Comparison of ENCODE assay signal across 1 cellular context in the genomic region with DNA sequence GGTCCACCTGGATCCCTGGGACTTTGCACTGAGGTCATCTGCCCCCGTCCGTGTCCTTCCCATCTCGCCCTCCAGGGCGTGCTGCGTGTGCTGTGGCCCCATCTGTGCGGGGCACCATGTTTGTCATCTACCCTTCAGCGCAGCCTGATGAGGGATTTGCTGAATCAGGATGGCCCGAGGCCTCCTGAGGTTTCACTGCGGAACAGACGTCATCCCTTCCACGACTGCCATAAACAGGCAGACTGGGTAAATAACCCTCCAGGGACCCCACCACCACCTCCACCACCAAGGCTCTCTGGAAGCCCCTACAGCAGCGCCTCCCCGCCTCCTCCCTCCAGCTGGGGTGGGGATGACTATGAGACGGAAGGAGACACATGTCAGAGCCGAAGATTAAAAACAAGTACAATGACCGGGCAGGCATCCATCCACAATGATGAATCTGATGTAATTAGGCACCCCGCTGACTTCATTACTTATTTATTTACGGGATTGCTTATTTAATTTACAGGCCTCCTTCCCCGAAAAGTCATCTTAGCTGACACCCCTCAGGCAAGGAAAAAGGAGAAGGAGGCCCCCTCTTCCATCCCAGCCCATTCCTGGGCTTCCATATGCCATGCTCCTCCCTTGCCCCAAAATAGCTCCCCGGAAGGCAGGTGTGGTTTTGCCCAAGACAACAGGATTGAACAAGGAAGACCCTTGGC.
TF ChIP-seq lines count a peak whose summit lies in the region.

No MANE protein-coding gene starts in this region.

TF ChIP-seq in HCT116, 20 proteins besides CTCF, POLR2A, EP300 and RAD21 (continued from another document):
- TF ChIP-seq, protein P1, sequence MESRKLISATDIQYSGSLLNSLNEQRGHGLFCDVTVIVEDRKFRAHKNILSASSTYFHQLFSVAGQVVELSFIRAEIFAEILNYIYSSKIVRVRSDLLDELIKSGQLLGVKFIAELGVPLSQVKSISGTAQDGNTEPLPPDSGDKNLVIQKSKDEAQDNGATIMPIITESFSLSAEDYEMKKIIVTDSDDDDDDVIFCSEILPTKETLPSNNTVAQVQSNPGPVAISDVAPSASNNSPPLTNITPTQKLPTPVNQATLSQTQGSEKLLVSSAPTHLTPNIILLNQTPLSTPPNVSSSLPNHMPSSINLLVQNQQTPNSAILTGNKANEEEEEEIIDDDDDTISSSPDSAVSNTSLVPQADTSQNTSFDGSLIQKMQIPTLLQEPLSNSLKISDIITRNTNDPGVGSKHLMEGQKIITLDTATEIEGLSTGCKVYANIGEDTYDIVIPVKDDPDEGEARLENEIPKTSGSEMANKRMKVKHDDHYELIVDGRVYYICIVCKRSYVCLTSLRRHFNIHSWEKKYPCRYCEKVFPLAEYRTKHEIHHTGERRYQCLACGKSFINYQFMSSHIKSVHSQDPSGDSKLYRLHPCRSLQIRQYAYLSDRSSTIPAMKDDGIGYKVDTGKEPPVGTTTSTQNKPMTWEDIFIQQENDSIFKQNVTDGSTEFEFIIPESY (IDR thresholded peaks at IDR 0.05; ENCODE audit: extremely low read depth, insufficient replicate concordance, low read length) = no peak
- TF ChIP-seq, protein P2, sequence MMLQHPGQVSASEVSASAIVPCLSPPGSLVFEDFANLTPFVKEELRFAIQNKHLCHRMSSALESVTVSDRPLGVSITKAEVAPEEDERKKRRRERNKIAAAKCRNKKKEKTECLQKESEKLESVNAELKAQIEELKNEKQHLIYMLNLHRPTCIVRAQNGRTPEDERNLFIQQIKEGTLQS (IDR thresholded peaks at IDR 0.05) = no peak
- TF ChIP-seq ELF1 (IDR thresholded peaks at IDR 0.05; ENCODE audit: borderline replicate concordance, low read depth) (no peak), CEBPB (IDR thresholded peaks at IDR 0.05; ENCODE audit: low read depth) (no peak), SIN3A (IDR thresholded peaks at IDR 0.05; ENCODE audit: low read depth) (no peak), FOSL1 (IDR thresholded peaks at IDR 0.05; ENCODE audit: low read depth) (no peak), YY1 (IDR thresholded peaks at IDR 0.05; ENCODE audit: extremely low read depth, insufficient replicate concordance, low read depth, low read length) (no peak), EZH2 (IDR thresholded peaks at IDR 0.05) (no peak), JUND (IDR thresholded peaks at IDR 0.05) (no peak), TCF7L2 (IDR thresholded peaks at IDR 0.05; ENCODE audit: borderline replicate concordance, extremely low read depth, insufficient read depth, insufficient read length) (no peak), ZNF274 (IDR thresholded peaks at IDR 0.05; ENCODE audit: low read depth, low read length) (no peak), EGR1 (IDR thresholded peaks at IDR 0.05; ENCODE audit: low read depth) (no peak), ZFX (IDR thresholded peaks at IDR 0.05) (no peak), CBX3 (IDR thresholded peaks at IDR 0.05; ENCODE audit: low read depth) (no peak), SP1 (IDR thresholded peaks at IDR 0.05; ENCODE audit: low read depth) (no peak)
- TF ChIP-seq, protein P3, sequence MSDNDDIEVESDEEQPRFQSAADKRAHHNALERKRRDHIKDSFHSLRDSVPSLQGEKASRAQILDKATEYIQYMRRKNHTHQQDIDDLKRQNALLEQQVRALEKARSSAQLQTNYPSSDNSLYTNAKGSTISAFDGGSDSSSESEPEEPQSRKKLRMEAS (IDR thresholded peaks at IDR 0.05) = no peak
